In the genomic region with DNA sequence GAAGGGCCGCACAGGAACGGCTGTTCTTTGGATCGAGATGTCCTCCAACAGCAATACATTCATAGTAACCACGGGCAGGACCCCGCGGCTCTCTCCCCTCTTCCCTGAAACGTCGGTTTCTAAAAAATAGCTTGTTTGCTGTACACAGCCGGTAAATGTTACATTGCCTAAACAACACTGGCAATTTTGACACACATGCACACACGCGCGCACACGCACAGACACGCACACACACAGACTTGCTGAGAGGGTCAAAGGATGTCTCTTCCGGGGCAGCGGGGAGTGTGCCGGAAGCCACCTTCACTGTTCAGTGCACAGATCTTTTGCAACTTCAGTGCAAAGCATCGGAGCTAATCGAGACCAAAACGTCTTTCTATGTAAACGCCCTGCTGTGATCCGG, we compare ENCODE assay signal across 34 cellular contexts.
"Had no signal": no experiment of that assay in that cellular context is flagged by ENCODE, and none has a peak within 500 bp of the region (broad histone marks: within the 10 kb centered on the region; RNA-seq: fewer than 3 reads in every experiment).

No MANE protein-coding gene starts in this region.

- H3K27ac Mint-ChIP-seq: activated B cell treated with CpG ODN at 0.5 μM for 24 hours; activated CD4-positive, alpha-beta memory T cell treated with anti-CD3 and anti-CD28 coated beads for 36 hours; activated naive CD4-positive, alpha-beta T cell treated with anti-CD3 and anti-CD28 coated beads, Interleukin-2, amount 10 ng/mL, durations not matched to agents 7 days and 5 days; activated naive CD8-positive, alpha-beta T cell; activated naive CD8-positive, alpha-beta T cell treated with anti-CD3 and anti-CD28 coated beads, Interleukin-2, amount 50 U/mL, for 24 hours; brain; T-cell had no signal

- H3K9me3 Mint-ChIP-seq: activated B cell treated with CpG ODN at 0.5 μM for 24 hours; activated CD4-positive, alpha-beta memory T cell treated with anti-CD3 and anti-CD28 coated beads for 36 hours; activated naive CD4-positive, alpha-beta T cell treated with anti-CD3 and anti-CD28 coated beads, Interleukin-2, amount 10 ng/mL, durations not matched to agents 7 days and 5 days; activated naive CD8-positive, alpha-beta T cell treated with anti-CD3 and anti-CD28 coated beads, Interleukin-2, amount 50 U/mL, for 24 hours; T-cell had no signal

- H3K27me3 Mint-ChIP-seq: activated B cell treated with CpG ODN at 0.5 μM for 24 hours; activated CD4-positive, alpha-beta memory T cell treated with anti-CD3 and anti-CD28 coated beads for 36 hours; activated naive CD8-positive, alpha-beta T cell; activated naive CD8-positive, alpha-beta T cell treated with anti-CD3 and anti-CD28 coated beads, Interleukin-2, amount 50 U/mL, for 24 hours; brain; T-cell had no signal

- DNase-seq: activated B cell treated with CpG ODN at 0.5 μM for 24 hours; activated CD4-positive, alpha-beta memory T cell treated with anti-CD3 and anti-CD28 coated beads for 36 hours; activated CD4-positive, alpha-beta T cell treated with anti-CD3 and anti-CD28 coated beads for 4 hours; activated CD4-positive, alpha-beta T cell treated with anti-CD3 and anti-CD28 coated beads, Interleukin-2, amount 50 U/mL, for 1 hour; activated CD4-positive, CD25-positive, alpha-beta regulatory T cell treated with anti-CD3 and anti-CD28 coated beads, Interleukin-2, amount 50 U/mL, for 72 hours; activated CD8-positive, alpha-beta memory T cell treated with anti-CD3 and anti-CD28 coated beads, Interleukin-2, amount 50 U/mL, for 48 hours; activated effector memory CD4-positive, alpha-beta T cell treated with Interleukin-2 at 50 U/mL for 16 hours; activated naive CD4-positive, alpha-beta T cell treated with anti-CD3 and anti-CD28 coated beads, Interleukin-2, amount 10 ng/mL, durations not matched to agents 7 days and 5 days; activated naive CD8-positive, alpha-beta T cell treated with anti-CD3 and anti-CD28 coated beads, Interleukin-2, amount 50 U/mL, for 24 hours; activated T-cell treated with anti-CD3 and anti-CD28 coated beads, Interleukin-2, amount 50 U/mL, for 48 hours; anterior cingulate cortex; central memory CD4-positive, alpha-beta T cell; Karpas-422; KBM-7; MG63; NCI-H1048; NCI-H1105 treated with DMSO at 0.1 percent for 48 hours; NCI-H1436; NCI-H1694; NCI-H1930; NCI-H2081 treated with DMSO at 0.1 percent for 48 hours; NCI-H345; NCI-H524 treated with DMSO at 0.1 percent for 48 hours; Peyer's patch; RPMI8226; SIG-M5; T-cell; T-helper 2 cell; T-helper 9 cell had no signal

- ATAC-seq: activated naive CD8-positive, alpha-beta T cell treated with anti-CD3 and anti-CD28 coated beads, Interleukin-2, amount 50 U/mL, for 24 hours; SK-N-SH treated with all-trans-retinoic acid at 6 μM for 48 hours; T-cell had no signal

- H3K27me3 ChIP-seq: MG63, Peyer's patch had no signal

- H3K4me3 Mint-ChIP-seq: activated B cell treated with CpG ODN at 0.5 μM for 24 hours; activated CD4-positive, alpha-beta memory T cell treated with anti-CD3 and anti-CD28 coated beads for 36 hours; activated naive CD4-positive, alpha-beta T cell treated with anti-CD3 and anti-CD28 coated beads, Interleukin-2, amount 10 ng/mL, durations not matched to agents 7 days and 5 days; activated naive CD8-positive, alpha-beta T cell; activated naive CD8-positive, alpha-beta T cell treated with anti-CD3 and anti-CD28 coated beads, Interleukin-2, amount 50 U/mL, for 24 hours; brain; T-cell had no signal

- FAIRE-seq: bronchial epithelial cell had no signal

- H3K27ac ChIP-seq: VCaP had no signal

- H3K4me3 ChIP-seq: MG63, Peyer's patch had no signal

- H3K9me3 ChIP-seq: MG63, Peyer's patch had no signal
